24 cellular contexts compared by ENCODE assay signal in the genomic region with DNA sequence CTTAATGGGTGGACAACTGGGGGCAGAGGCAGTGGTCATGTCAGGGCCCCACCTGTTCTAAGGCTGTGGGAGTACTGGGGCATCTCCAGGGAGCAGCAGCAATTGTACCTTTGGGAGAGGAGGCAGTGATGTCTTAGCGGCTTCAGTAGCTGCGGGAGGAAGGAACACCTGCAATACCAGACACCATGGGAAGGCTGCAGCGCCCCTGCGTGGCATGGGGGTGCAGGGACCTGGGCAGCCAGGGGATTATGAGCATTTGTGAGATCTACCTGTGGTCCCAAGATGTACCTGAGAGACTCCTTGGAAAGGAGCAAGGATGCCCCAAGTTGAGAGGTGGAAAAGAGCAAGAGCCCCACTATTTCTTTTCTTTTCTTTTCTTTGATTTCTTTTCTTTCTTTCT.
DNase-seq lines count a peak whose midpoint lies in the region; ATAC-seq and TF ChIP-seq lines count a peak whose summit lies in the region.
"Had no signal": no experiment of that assay in that cellular context is flagged by ENCODE, and none has a peak within 500 bp of the region (broad histone marks: within the 10 kb centered on the region; RNA-seq: fewer than 3 reads in every experiment).

No MANE protein-coding gene starts in this region.

- no peak for ATAC-seq in PC-3
- ATAC-seq in psoas muscle: no peak
- ATAC-seq: CD8-positive, alpha-beta T cell had no signal

- H3K79me2 ChIP-seq in OCI-LY1 (ENCODE audit: insufficient read depth, low read length): no peaks in the 10 kb centered on the region
- no peaks in the 10 kb centered on the region for H3K79me2 ChIP-seq in PC-3 (ENCODE audit: low read length)

- no peaks in the 10 kb centered on the region for H3K27me3 ChIP-seq in OCI-LY1 (ENCODE audit: insufficient read depth, low read length)
- no peaks in the 10 kb centered on the region for H3K27me3 ChIP-seq in PC-3 (ENCODE audit: low read length)
- H3K27me3 ChIP-seq in psoas muscle (ENCODE audit: insufficient read depth in 3 of 3, low read length in 2 of 3): no peaks in the 10 kb centered on the region
- H3K27me3 ChIP-seq in ascending aorta: no peaks in the 10 kb centered on the region
- H3K27me3 ChIP-seq: Peyer's patch, testis had no signal

- H4K20me1 ChIP-seq in OCI-LY1 (ENCODE audit: insufficient read depth, low read length) (no peaks in the 10 kb centered on the region), PC-3 (ENCODE audit: low read length) (no peaks in the 10 kb centered on the region)

- intact Hi-C loops in PC-3 (cut with micrococcal nuclease) (no loop called here), psoas muscle (cut with DNase I) (no loop called here), ascending aorta (cut with DNase I) (no loop called here)

- H3K4me3 ChIP-seq in OCI-LY1 (ENCODE audit: low read depth, low read length, poor library complexity, severe bottlenecking) (no peak overlapping the region), PC-3 (ENCODE audit: low read length) (no peak overlapping the region), psoas muscle (no peak overlapping the region), ascending aorta (no peak overlapping the region)
- H3K4me3 ChIP-seq: Peyer's patch, testis had no signal

- DNase-seq in NCI-H748 (lab: John Stamatoyannopoulos, UW; ENCODE audit: unreplicated experiment) (peak; percentile 73), NCI-H748 treated with DMSO at 0.1 percent for 48 hours (lab: John Stamatoyannopoulos, UW) (no peak), iPS DF 19.7 (ENCODE audit: low read depth, low spot score) (peak; percentile 17), PC-3 (no peak), psoas muscle (no peak), ascending aorta (ENCODE audit: low spot score in 2 of 2) (no peak)
- DNase-seq: activated naive CD4-positive, alpha-beta T cell treated with anti-CD3 and anti-CD28 coated beads for 36 hours; CD8-positive, alpha-beta T cell; DMS153; GOT3; islet precursor cell; naive B cell; NCI-H1105; NCI-H2081; NCI-H226; Peyer's patch; SHP77 treated with DMSO at 0.1 percent for 48 hours; stimulated activated CD4-positive, alpha-beta T cell treated with anti-CD3 and anti-CD28 coated beads, Interleukin-15, amount 100 ng/mL, for 24 hours; stimulated activated naive CD4-positive, alpha-beta T cell treated with Interleukin-2 at 50 U/mL for 16 hours; SW 1271; T1000; testis had no signal

- TF ChIP-seq CTCF in GM12874 (IDR thresholded peaks at IDR 0.05; ENCODE audit: insufficient read depth, low read depth, low read length) (peak; percentile 4; the same call in 1 of the 2 replicates), OCI-LY1 (IDR thresholded peaks at IDR 0.05; ENCODE audit: low read length) (peak; percentile 50), PC-3 (conservative IDR thresholded peaks at IDR 0.05; ENCODE audit: low read depth, low read length) (no peak), psoas muscle (IDR thresholded peaks at IDR 0.05) (no peak), ascending aorta (IDR thresholded peaks at IDR 0.05) (no peak)

- CTCF ChIA-PET in PC-3 (lab: Charles Lee): no interaction called here

- no TSS peak for BruUV-seq in PC-3 (replicated peaks; lab: Mats Ljungman, UMichigan)

- H3K9me3 ChIP-seq in OCI-LY1 (ENCODE audit: low read length): no peaks in the 10 kb centered on the region
- no peaks in the 10 kb centered on the region for H3K9me3 ChIP-seq in PC-3 (ENCODE audit: low read length)
- no peaks in the 10 kb centered on the region for H3K9me3 ChIP-seq in psoas muscle
- H3K9me3 ChIP-seq in ascending aorta: no peaks in the 10 kb centered on the region
- H3K9me3 ChIP-seq: Peyer's patch, testis had no signal

- H3K9ac ChIP-seq in OCI-LY1 (ENCODE audit: low read length): no peak overlapping the region
- no peak overlapping the region for H3K9ac ChIP-seq in PC-3 (ENCODE audit: low read length)

- H3K27ac ChIP-seq in OCI-LY1 (ENCODE audit: low read depth, low read length, poor library complexity, severe bottlenecking) (no peak overlapping the region), PC-3 (ENCODE audit: low read length) (no peak overlapping the region), psoas muscle (no peak overlapping the region), ascending aorta (no peak overlapping the region)
- H3K27ac ChIP-seq: Peyer's patch had no signal

- H3F3A ChIP-seq in OCI-LY1 (ENCODE audit: insufficient read depth, low read length) (no peaks in the 10 kb centered on the region), PC-3 (ENCODE audit: low read length, unreplicated experiment) (no peaks in the 10 kb centered on the region)

- no peaks in the 10 kb centered on the region for H3K4me1 ChIP-seq in OCI-LY1 (ENCODE audit: insufficient read depth, low read length, severe bottlenecking)
- no peaks in the 10 kb centered on the region for H3K4me1 ChIP-seq in PC-3 (ENCODE audit: insufficient read depth, low read length)
- no peaks in the 10 kb centered on the region for H3K4me1 ChIP-seq in psoas muscle
- H3K4me1 ChIP-seq in ascending aorta: peaks cover 0 to 3% of the 10 kb centered on the region in 2 donors
- H3K4me1 ChIP-seq: Peyer's patch had no signal

- H3K4me2 ChIP-seq in OCI-LY1 (ENCODE audit: low read length): no peak overlapping the region
- no peak overlapping the region for H3K4me2 ChIP-seq in PC-3 (ENCODE audit: low read length)

- WGBS in psoas muscle, 3 donors: 43 to 69% (median 49%) methylated on average over 4 of the region's 4 CpGs

- H3K36me3 ChIP-seq in OCI-LY1 (ENCODE audit: insufficient read depth, low read length) (no peaks in the 10 kb centered on the region), PC-3 (ENCODE audit: low read depth, low read length) (no peaks in the 10 kb centered on the region), psoas muscle (ENCODE audit: insufficient read depth in 1 of 2, low read depth in 1 of 2) (no peaks in the 10 kb centered on the region), ascending aorta (no peaks in the 10 kb centered on the region)
- H3K36me3 ChIP-seq: Peyer's patch had no signal

- H3K9me2 ChIP-seq in OCI-LY1 (ENCODE audit: low read depth, low read length) (no peaks in the 10 kb centered on the region), PC-3 (replicated peaks; ENCODE audit: low read length) (no peaks in the 10 kb centered on the region)

- H2AFZ ChIP-seq in OCI-LY1 (ENCODE audit: low read length): no peak overlapping the region
- H2AFZ ChIP-seq in PC-3 (ENCODE audit: low read length): no peak overlapping the region

- POLR2A ChIA-PET in PC-3 (lab: Charles Lee; ENCODE audit: unreplicated experiment): no interaction called here

Comparison
In these comparisons a context has a peak if more than half of its experiments do, and no peak if none do; other contexts are left out.
1. DNase-seq: peak in NCI-H748 (single experiment) and iPS DF 19.7 (single experiment); none in NCI-H748 treated with DMSO at 0.1 percent for 48 hours (single experiment), PC-3 (single experiment), psoas muscle (0 of 2) and ascending aorta (0 of 2).
2. CTCF ChIP-seq: peak in GM12874 (single experiment) and OCI-LY1 (single experiment); none in PC-3 (single experiment), psoas muscle (single experiment) and ascending aorta (0 of 3).